Comparison of ENCODE assay signal across 10 cellular contexts in the genomic region with DNA sequence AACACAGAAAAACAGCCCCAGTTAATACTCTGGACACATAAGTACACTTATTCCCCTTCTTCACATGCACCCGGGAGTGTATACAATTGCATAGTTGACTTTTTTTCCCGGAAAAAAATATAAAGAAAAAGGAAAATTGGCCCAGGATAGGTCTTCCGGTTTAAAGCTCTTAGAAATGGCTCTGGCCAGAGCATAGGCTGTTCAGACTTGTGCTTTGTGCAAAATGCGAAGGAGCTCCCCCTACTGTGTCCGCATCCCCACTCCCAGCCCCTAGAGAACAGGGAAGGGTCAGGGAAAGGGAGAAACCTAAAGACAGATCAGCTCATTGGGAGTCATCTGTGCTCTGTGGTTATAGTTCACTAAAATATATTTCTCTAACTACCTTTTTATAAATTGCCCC. TPM values are rescaled to one million over a fixed set of nuclear protein-coding genes. Genes with fewer than 3 reads are reported as not detected.
A peak's percentile ranks its signal among the peaks of the same experiment; 100 is the strongest.
DNase-seq lines count a peak whose midpoint lies in the region; ATAC-seq, FAIRE-seq and TF ChIP-seq lines count a peak whose summit lies in the region.
"Had no signal": no experiment of that assay in that cellular context is flagged by ENCODE, and none has a peak within 500 bp of the region (broad histone marks: within the 10 kb centered on the region; RNA-seq: fewer than 3 reads in every experiment).

No MANE protein-coding gene starts in this region.

- H3K36me3 ChIP-seq in HUES48 (ENCODE audit: control insufficient read depth, insufficient read depth, low read length) (peaks cover 27% of the 10 kb centered on the region), bronchial epithelial cell (ENCODE audit: control insufficient read depth, insufficient read depth, low read length) (no peaks in the 10 kb centered on the region), left lung (peaks cover 0 to 35% of the 10 kb centered on the region in 2 donors)
- H3K36me3 ChIP-seq: neutrophil had no signal

- intact Hi-C loops in left lung (cut with DNase I) = no loop called here

- H3K9me3 ChIP-seq in HUES48 (ENCODE audit: control insufficient read depth, insufficient read depth, low read length) = no peaks in the 10 kb centered on the region
- no peaks in the 10 kb centered on the region for H3K9me3 ChIP-seq in left lung
- H3K9me3 ChIP-seq: neutrophil had no signal

- FAIRE-seq in A204.1 (lab: Jason Lieb, UNC) (peak; percentile 54), bronchial epithelial cell (lab: Jason Lieb, UNC) (no peak)

- H3K4me1 ChIP-seq in HUES48 (ENCODE audit: control insufficient read depth, insufficient read depth, low read length) = peaks cover 30% of the 10 kb centered on the region
- peaks cover 20 to 46% of the 10 kb centered on the region in 2 donors for H3K4me1 ChIP-seq in left lung

- no peak overlapping the region for H3K4me3 ChIP-seq in HUES48 (ENCODE audit: low read depth, low read length)
- no peak overlapping the region for H3K4me3 ChIP-seq in bronchial epithelial cell (ENCODE audit: low read depth, low read length)
- H3K4me3 ChIP-seq in left lung = no peak overlapping the region

- peak; percentile 39 for ATAC-seq in left lung
- ATAC-seq: stimulated activated naive CD8-positive, alpha-beta T cell treated with anti-CD3 and anti-CD28 coated beads, Interleukin-15, Interleukin-2, amounts not matched to agents 100 U/mL and 50 U/mL, for 24 hours had no signal

- H3K9ac ChIP-seq in HUES48 (ENCODE audit: low read depth, low read length) = no peak overlapping the region

- peak overlapping the region; percentile 10 for H3K27ac ChIP-seq in HUES48 (ENCODE audit: low read depth, low read length)
- peak overlapping the region in 1 of 2 donors; percentile 48 for H3K27ac ChIP-seq in left lung
- H3K27ac ChIP-seq: neutrophil had no signal

- H3K27me3 ChIP-seq in HUES48 (ENCODE audit: control insufficient read depth, insufficient read depth, low read length) (no peaks in the 10 kb centered on the region), bronchial epithelial cell (ENCODE audit: control insufficient read depth, insufficient read depth, low read length) (no peaks in the 10 kb centered on the region), left lung (no peaks in the 10 kb centered on the region)

- DNase-seq in bronchial epithelial cell (ENCODE audit: low read depth) = peak; percentile 66
- no peak for DNase-seq in left lung
- DNase-seq in stimulated activated CD4-positive, alpha-beta T cell treated with anti-CD3 and anti-CD28 coated beads, Interleukin-4, amount 100 ng/mL, for 4 hours = no peak
- no peak for DNase-seq in COR-L47 (lab: John Stamatoyannopoulos, UW)
- no peak for DNase-seq in activated effector memory CD4-positive, alpha-beta T cell treated with anti-CD3 and anti-CD28 coated beads, Interleukin-2, amount 50 U/mL, for 16 hours
- DNase-seq in RKO (ENCODE audit: low spot score) = no peak
- DNase-seq: stimulated activated naive CD8-positive, alpha-beta T cell treated with anti-CD3 and anti-CD28 coated beads, Interleukin-15, Interleukin-2, amounts not matched to agents 100 U/mL and 50 U/mL, for 24 hours had no signal

- peak; percentile 42 for TF ChIP-seq CTCF in bronchial epithelial cell (IDR thresholded peaks at IDR 0.05; ENCODE audit: insufficient read depth, low read length, severe bottlenecking)
- no peak for TF ChIP-seq CTCF in left lung (IDR thresholded peaks at IDR 0.05)

RNA-seq across cellular contexts. Expression of a gene that starts 5.5 kb away (rescaled TPM):
- total RNA-seq in bronchial epithelial cell = 1.1 and 2.0 TPM in 2 replicates
- total RNA-seq in left lung = 10 to 100 TPM; 12.7 to 18.0 TPM

RNA-seq across cellular contexts. Expression of a gene that starts 14.6 kb away (rescaled TPM):
- total RNA-seq in bronchial epithelial cell = 7.4 and 10.4 TPM in 2 replicates
- total RNA-seq in left lung = 10 to 100 TPM; 39.4 to 54.0 TPM

RNA-seq across cellular contexts. Expression of a gene that starts 24.6 kb away (rescaled TPM):
- total RNA-seq in bronchial epithelial cell (0.26 and 1.1 TPM in 2 replicates), left lung (1 to 10 TPM; 3.3 to 3.4 TPM)

RNA-seq across cellular contexts. Expression of a gene that starts 42.8 kb away (rescaled TPM):
- total RNA-seq in bronchial epithelial cell (17.6 and 22.9 TPM in 2 replicates), left lung (10 to 100 TPM; 11.4 to 13.1 TPM)
